ENCODE assay signal across 1 cellular context in the genomic region with DNA sequence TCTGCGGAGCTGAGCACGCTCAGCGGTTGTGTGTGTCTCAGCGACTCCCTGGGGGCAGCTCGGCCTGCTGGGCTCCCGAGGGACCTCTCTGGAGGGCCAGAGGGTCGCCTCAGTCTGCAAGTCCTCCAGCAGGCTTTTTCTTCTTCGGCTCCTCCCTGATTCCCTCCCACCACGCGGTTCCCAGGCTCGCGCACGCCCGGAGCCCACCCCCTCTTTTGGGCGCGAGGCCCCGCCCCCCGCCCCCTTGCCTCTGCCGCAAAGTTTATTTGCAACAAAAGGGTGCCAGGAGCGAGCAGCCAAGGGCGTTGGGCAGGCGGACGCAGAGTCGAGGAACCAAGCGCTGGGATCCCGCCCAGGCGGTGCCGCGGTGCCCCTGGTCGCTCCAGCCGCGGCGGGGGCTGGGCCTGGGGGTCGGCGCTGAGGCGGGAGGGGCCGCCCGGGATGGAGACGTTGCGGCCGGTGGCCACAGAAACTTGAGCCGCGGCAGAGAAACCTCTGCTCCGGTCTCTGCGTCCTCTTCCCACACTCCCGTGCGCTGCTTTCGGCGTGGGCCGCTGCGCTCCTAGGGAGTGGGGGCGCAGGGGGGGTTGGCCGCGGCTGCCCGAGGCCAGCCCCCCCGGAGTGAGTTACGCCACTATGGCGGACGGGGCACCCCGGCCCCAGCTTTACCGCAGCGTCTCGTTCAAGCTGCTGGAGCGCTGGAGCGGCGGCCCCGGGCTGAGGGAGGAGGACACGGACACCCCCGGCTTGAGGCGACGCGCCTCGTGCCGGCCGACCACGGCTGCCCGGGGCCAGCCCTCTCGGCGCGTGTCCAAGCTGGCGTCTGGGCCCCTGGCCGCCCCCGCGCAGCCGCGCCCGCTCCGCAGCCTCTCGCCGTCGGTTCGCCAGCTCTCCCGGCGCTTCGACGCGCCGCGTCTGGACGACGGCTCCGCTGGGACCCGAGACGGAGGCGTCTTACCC.
A peak's percentile ranks its signal among the peaks of the same experiment; 100 is the strongest.
TF ChIP-seq lines count a peak whose summit lies in the region.

A gene with protein sequence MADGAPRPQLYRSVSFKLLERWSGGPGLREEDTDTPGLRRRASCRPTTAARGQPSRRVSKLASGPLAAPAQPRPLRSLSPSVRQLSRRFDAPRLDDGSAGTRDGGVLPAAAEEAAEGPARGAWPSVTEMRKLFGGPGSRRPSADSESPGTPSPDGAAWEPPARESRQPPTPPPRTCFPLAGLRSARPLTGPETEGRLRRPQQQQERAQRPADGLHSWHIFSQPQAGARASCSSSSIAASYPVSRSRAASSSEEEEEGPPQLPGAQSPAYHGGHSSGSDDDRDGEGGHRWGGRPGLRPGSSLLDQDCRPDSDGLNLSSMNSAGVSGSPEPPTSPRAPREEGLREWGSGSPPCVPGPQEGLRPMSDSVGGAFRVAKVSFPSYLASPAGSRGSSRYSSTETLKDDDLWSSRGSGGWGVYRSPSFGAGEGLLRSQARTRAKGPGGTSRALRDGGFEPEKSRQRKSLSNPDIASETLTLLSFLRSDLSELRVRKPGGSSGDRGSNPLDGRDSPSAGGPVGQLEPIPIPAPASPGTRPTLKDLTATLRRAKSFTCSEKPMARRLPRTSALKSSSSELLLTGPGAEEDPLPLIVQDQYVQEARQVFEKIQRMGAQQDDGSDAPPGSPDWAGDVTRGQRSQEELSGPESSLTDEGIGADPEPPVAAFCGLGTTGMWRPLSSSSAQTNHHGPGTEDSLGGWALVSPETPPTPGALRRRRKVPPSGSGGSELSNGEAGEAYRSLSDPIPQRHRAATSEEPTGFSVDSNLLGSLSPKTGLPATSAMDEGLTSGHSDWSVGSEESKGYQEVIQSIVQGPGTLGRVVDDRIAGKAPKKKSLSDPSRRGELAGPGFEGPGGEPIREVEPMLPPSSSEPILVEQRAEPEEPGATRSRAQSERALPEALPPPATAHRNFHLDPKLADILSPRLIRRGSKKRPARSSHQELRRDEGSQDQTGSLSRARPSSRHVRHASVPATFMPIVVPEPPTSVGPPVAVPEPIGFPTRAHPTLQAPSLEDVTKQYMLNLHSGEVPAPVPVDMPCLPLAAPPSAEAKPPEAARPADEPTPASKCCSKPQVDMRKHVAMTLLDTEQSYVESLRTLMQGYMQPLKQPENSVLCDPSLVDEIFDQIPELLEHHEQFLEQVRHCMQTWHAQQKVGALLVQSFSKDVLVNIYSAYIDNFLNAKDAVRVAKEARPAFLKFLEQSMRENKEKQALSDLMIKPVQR (N-terminal part only) (plus strand): TSS at position 274 of the 960 bp plus-strand sequence. CDS start 363 bp downstream, at position 637.

TF ChIP-seq in HepG2, 621 proteins besides CTCF, POLR2A, EP300 and RAD21 (continued from another document and continues in another):
- TF ChIP-seq, protein P1, sequence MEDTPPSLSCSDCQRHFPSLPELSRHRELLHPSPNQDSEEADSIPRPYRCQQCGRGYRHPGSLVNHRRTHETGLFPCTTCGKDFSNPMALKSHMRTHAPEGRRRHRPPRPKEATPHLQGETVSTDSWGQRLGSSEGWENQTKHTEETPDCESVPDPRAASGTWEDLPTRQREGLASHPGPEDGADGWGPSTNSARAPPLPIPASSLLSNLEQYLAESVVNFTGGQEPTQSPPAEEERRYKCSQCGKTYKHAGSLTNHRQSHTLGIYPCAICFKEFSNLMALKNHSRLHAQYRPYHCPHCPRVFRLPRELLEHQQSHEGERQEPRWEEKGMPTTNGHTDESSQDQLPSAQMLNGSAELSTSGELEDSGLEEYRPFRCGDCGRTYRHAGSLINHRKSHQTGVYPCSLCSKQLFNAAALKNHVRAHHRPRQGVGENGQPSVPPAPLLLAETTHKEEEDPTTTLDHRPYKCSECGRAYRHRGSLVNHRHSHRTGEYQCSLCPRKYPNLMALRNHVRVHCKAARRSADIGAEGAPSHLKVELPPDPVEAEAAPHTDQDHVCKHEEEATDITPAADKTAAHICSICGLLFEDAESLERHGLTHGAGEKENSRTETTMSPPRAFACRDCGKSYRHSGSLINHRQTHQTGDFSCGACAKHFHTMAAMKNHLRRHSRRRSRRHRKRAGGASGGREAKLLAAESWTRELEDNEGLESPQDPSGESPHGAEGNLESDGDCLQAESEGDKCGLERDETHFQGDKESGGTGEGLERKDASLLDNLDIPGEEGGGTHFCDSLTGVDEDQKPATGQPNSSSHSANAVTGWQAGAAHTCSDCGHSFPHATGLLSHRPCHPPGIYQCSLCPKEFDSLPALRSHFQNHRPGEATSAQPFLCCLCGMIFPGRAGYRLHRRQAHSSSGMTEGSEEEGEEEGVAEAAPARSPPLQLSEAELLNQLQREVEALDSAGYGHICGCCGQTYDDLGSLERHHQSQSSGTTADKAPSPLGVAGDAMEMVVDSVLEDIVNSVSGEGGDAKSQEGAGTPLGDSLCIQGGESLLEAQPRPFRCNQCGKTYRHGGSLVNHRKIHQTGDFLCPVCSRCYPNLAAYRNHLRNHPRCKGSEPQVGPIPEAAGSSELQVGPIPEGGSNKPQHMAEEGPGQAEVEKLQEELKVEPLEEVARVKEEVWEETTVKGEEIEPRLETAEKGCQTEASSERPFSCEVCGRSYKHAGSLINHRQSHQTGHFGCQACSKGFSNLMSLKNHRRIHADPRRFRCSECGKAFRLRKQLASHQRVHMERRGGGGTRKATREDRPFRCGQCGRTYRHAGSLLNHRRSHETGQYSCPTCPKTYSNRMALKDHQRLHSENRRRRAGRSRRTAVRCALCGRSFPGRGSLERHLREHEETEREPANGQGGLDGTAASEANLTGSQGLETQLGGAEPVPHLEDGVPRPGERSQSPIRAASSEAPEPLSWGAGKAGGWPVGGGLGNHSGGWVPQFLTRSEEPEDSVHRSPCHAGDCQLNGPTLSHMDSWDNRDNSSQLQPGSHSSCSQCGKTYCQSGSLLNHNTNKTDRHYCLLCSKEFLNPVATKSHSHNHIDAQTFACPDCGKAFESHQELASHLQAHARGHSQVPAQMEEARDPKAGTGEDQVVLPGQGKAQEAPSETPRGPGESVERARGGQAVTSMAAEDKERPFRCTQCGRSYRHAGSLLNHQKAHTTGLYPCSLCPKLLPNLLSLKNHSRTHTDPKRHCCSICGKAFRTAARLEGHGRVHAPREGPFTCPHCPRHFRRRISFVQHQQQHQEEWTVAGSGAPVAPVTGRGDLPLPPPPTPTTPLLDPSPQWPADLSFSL (CRISPR knock-in tag; IDR thresholded peaks at IDR 0.05): no peak
- TF ChIP-seq TMF1 (CRISPR knock-in tag; IDR thresholded peaks at IDR 0.05; ENCODE audit: low read depth) (0 out of 2 replicates have a peak, but pooled peaks have one; percentile 54), ZNF335 (CRISPR knock-in tag; IDR thresholded peaks at IDR 0.05) (no peak), ZNF264 (CRISPR knock-in tag; IDR thresholded peaks at IDR 0.05) (0 out of 2 replicates have a peak, but pooled peaks have one; percentile 51), THAP7 (CRISPR knock-in tag; IDR thresholded peaks at IDR 0.05) (0 out of 2 replicates have a peak, but pooled peaks have one; percentile 56), DNMT3B (CRISPR knock-in tag; conservative IDR thresholded peaks at IDR 0.05) (no peak), ZFX (CRISPR knock-in tag; IDR thresholded peaks at IDR 0.05; ENCODE audit: low read depth) (no peak; the same call in 1 of the 2 replicates), MIXL1 (CRISPR knock-in tag; IDR thresholded peaks at IDR 0.05) (0 out of 2 replicates have a peak, but pooled peaks have one; percentile 12), ZNF510 (CRISPR knock-in tag; IDR thresholded peaks at IDR 0.05; ENCODE audit: low read depth) (no peak), U2AF2 (IDR thresholded peaks at IDR 0.05; ENCODE audit: low read depth, low read length) (no peak), FOXK1 (CRISPR knock-in tag; IDR thresholded peaks at IDR 0.05; ENCODE audit: borderline replicate concordance, low read depth) (no peak), ZKSCAN5 (CRISPR knock-in tag; IDR thresholded peaks at IDR 0.05) (no peak), GRHL1 (CRISPR knock-in tag; conservative IDR thresholded peaks at IDR 0.05) (no peak), HMG20A (CRISPR knock-in tag; IDR thresholded peaks at IDR 0.05; ENCODE audit: borderline replicate concordance) (no peak), GMEB1 (CRISPR knock-in tag; IDR thresholded peaks at IDR 0.05; ENCODE audit: borderline replicate concordance) (peak; percentile 56; the same call in 1 of the 2 replicates), IRF2 (CRISPR knock-in tag; IDR thresholded peaks at IDR 0.05) (no peak), NFYC (CRISPR knock-in tag; IDR thresholded peaks at IDR 0.05) (no peak), HDAC1 (CRISPR knock-in tag; IDR thresholded peaks at IDR 0.05) (peak; percentile 64), PHF5A (CRISPR knock-in tag; IDR thresholded peaks at IDR 0.05; ENCODE audit: low read depth, unreplicated experiment) (peak; percentile 44), ZNF329 (CRISPR knock-in tag; IDR thresholded peaks at IDR 0.05; ENCODE audit: low read depth) (0 out of 2 replicates have a peak, but pooled peaks have one; percentile 44), NFIB (CRISPR knock-in tag; IDR thresholded peaks at IDR 0.05; ENCODE audit: borderline replicate concordance) (no peak), HNF4G (IDR thresholded peaks at IDR 0.05; ENCODE audit: borderline replicate concordance, low read depth, low read length) (no peak; the same call in 1 of the 2 replicates), HNF4G (CRISPR knock-in tag; IDR thresholded peaks at IDR 0.05; ENCODE audit: borderline replicate concordance, low read depth) (no peak), MEF2D (CRISPR knock-in tag; IDR thresholded peaks at IDR 0.05) (no peak), SNRNP70 (IDR thresholded peaks at IDR 0.05; ENCODE audit: low read depth, low read length) (no peak), ATF7-NPFF (CRISPR knock-in tag; IDR thresholded peaks at IDR 0.05; ENCODE audit: low read depth) (no peak; the same call in 1 of the 2 replicates), NR2F1 (CRISPR knock-in tag; IDR thresholded peaks at IDR 0.05) (no peak), SP4 (CRISPR knock-in tag; IDR thresholded peaks at IDR 0.05) (no peak; the same call in 1 of the 2 replicates), ADNP (CRISPR knock-in tag; IDR thresholded peaks at IDR 0.05) (no peak)
- TF ChIP-seq, protein P2, sequence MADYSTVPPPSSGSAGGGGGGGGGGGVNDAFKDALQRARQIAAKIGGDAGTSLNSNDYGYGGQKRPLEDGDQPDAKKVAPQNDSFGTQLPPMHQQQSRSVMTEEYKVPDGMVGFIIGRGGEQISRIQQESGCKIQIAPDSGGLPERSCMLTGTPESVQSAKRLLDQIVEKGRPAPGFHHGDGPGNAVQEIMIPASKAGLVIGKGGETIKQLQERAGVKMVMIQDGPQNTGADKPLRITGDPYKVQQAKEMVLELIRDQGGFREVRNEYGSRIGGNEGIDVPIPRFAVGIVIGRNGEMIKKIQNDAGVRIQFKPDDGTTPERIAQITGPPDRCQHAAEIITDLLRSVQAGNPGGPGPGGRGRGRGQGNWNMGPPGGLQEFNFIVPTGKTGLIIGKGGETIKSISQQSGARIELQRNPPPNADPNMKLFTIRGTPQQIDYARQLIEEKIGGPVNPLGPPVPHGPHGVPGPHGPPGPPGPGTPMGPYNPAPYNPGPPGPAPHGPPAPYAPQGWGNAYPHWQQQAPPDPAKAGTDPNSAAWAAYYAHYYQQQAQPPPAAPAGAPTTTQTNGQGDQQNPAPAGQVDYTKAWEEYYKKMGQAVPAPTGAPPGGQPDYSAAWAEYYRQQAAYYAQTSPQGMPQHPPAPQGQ (CRISPR knock-in tag; IDR thresholded peaks at IDR 0.05; ENCODE audit: borderline replicate concordance): no peak
- TF ChIP-seq, protein P3, sequence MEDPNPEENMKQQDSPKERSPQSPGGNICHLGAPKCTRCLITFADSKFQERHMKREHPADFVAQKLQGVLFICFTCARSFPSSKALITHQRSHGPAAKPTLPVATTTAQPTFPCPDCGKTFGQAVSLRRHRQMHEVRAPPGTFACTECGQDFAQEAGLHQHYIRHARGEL (CRISPR knock-in tag; IDR thresholded peaks at IDR 0.05): no peak
- TF ChIP-seq, protein P4, sequence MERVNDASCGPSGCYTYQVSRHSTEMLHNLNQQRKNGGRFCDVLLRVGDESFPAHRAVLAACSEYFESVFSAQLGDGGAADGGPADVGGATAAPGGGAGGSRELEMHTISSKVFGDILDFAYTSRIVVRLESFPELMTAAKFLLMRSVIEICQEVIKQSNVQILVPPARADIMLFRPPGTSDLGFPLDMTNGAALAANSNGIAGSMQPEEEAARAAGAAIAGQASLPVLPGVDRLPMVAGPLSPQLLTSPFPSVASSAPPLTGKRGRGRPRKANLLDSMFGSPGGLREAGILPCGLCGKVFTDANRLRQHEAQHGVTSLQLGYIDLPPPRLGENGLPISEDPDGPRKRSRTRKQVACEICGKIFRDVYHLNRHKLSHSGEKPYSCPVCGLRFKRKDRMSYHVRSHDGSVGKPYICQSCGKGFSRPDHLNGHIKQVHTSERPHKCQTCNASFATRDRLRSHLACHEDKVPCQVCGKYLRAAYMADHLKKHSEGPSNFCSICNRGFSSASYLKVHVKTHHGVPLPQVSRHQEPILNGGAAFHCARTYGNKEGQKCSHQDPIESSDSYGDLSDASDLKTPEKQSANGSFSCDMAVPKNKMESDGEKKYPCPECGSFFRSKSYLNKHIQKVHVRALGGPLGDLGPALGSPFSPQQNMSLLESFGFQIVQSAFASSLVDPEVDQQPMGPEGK (CRISPR knock-in tag; IDR thresholded peaks at IDR 0.05): peak; percentile 97
